Comparison of ENCODE assay signal across 21 cellular contexts in genomic region chr5:13783731-13784130, GRCh38.
"Had no signal": no experiment of that assay in that cellular context is flagged by ENCODE, and none has a peak within 500 bp of the region (broad histone marks: within the 10 kb centered on the region; RNA-seq: fewer than 3 reads in every experiment).

No MANE protein-coding gene starts in this region.

- H3K4me1 ChIP-seq: gastroesophageal sphincter, left lung, tibial nerve, vagina had no signal

- H3K4me3 ChIP-seq: gastroesophageal sphincter, left lung, tibial nerve, vagina had no signal

- ATAC-seq: activated CD8-positive, alpha-beta T cell treated with anti-CD3 and anti-CD28 coated beads, Interleukin-2, amount 10 ng/mL, durations not matched to agents 7 days and 5 days; activated T-cell treated with anti-CD3 and anti-CD28 coated beads, Interleukin-2, amount 50 U/mL, for 72 hours; gastroesophageal sphincter; left lung; right cardiac atrium; WTC11 had no signal

- H3K27me3 ChIP-seq: brain microvascular endothelial cell, gastroesophageal sphincter, left lung, tibial nerve, vagina had no signal

- FAIRE-seq: small intestine had no signal

- H3K9me3 ChIP-seq: gastroesophageal sphincter, tibial nerve, vagina had no signal

- H3K27ac ChIP-seq: brain microvascular endothelial cell, gastroesophageal sphincter, left lung, tibial nerve, vagina had no signal

- DNase-seq: activated CD4-positive, alpha-beta T cell treated with anti-CD3 and anti-CD28 coated beads for 4 hours; activated CD8-positive, alpha-beta memory T cell treated with anti-CD3 and anti-CD28 coated beads, Interleukin-2, amount 50 U/mL, for 48 hours; activated CD8-positive, alpha-beta T cell treated with anti-CD3 and anti-CD28 coated beads, Interleukin-2, amount 10 ng/mL, durations not matched to agents 7 days and 5 days; activated gamma-delta T cell treated with Interleukin-2 at 50 U/mL for 16 hours; activated naive CD8-positive, alpha-beta T cell treated with anti-CD3 and anti-CD28 coated beads for 36 hours; activated T-cell treated with anti-CD3 and anti-CD28 coated beads, Interleukin-2, amount 50 U/mL, for 72 hours; brain microvascular endothelial cell; cortex of kidney; effector memory CD4-positive, alpha-beta T cell; islet precursor cell; left lung; nucleus accumbens; right cardiac atrium; small intestine; stimulated activated CD4-positive, alpha-beta T cell treated with anti-CD3 and anti-CD28 coated beads, Interleukin-4, amount 100 ng/mL, for 24 hours; stimulated activated naive CD4-positive, alpha-beta T cell; T-helper 2 cell had no signal

- H3K36me3 ChIP-seq: brain microvascular endothelial cell, gastroesophageal sphincter, left lung, tibial nerve, vagina had no signal
